9 cellular contexts compared by ENCODE assay signal in genomic region chr3:121995190-121996137, GRCh38. TPM values are rescaled to one million over a fixed set of nuclear protein-coding genes. Genes with fewer than 3 reads are reported as not detected.
A peak's percentile ranks its signal among the peaks of the same experiment; 100 is the strongest.
DNase-seq lines count a peak whose midpoint lies in the region; ATAC-seq and TF ChIP-seq lines count a peak whose summit lies in the region.
"Had no signal": no experiment of that assay in that cellular context is flagged by ENCODE, and none has a peak within 500 bp of the region (broad histone marks: within the 10 kb centered on the region; RNA-seq: fewer than 3 reads in every experiment).

No MANE protein-coding gene starts in this region.

- no peaks in the 10 kb centered on the region for H3K27me3 Mint-ChIP-seq in activated CD8-positive, alpha-beta memory T cell treated with anti-CD3 and anti-CD28 coated beads, Interleukin-2, amount 10 ng/mL, durations not matched to agents 7 days and 5 days

- no peaks in the 10 kb centered on the region for H3K9me3 Mint-ChIP-seq in activated CD8-positive, alpha-beta memory T cell treated with anti-CD3 and anti-CD28 coated beads, Interleukin-2, amount 10 ng/mL, durations not matched to agents 7 days and 5 days (ENCODE audit: low read depth)

- POLR2A ChIA-PET in HEK293 (lab: Yijun Ruan, JAX) = no interaction called here

- DNase-seq in activated CD8-positive, alpha-beta memory T cell treated with anti-CD3 and anti-CD28 coated beads, Interleukin-2, amount 10 ng/mL, durations not matched to agents 7 days and 5 days = peak; percentile 61
- no peak for DNase-seq in activated CD8-positive, alpha-beta memory T cell treated with anti-CD3 and anti-CD28 coated beads, Interleukin-2, amount 50 U/mL, for 48 hours
- DNase-seq in NCI-H2196 (lab: John Stamatoyannopoulos, UW; ENCODE audit: unreplicated experiment) (peak; percentile 52), head of caudate nucleus (peak in 41 of 42 donors; percentile 10 to 67 (median 35)), posterior vena cava (ENCODE audit: low spot score) (peak; percentile 87)
- DNase-seq in activated CD8-positive, alpha-beta memory T cell treated with anti-CD3 and anti-CD28 coated beads, Interleukin-2, amount 50 U/mL, for 4 hours = peak; percentile 18
- no peak for DNase-seq in stimulated activated naive CD4-positive, alpha-beta T cell treated with Interleukin-2 at 50 U/mL for 16 hours (lab: John Stamatoyannopoulos, UW)

- no peaks in the 10 kb centered on the region; the same call in 1 of the 2 replicates for H3K4me1 ChIP-seq in HEK293 (ENCODE audit: control insufficient read depth, insufficient read depth, low read length)

- no peaks in the 10 kb centered on the region for H3K9me3 ChIP-seq in HEK293 (ENCODE audit: control insufficient read depth, insufficient read depth, low read depth, low read length)

- TF ChIP-seq CTCF in HEK293 (tag by site-specific recombination; IDR thresholded peaks at IDR 0.05) = no peak

- no peak overlapping the region for H3K4me3 ChIP-seq in HEK293 (ENCODE audit: low read depth, low read length)

- H3K36me3 ChIP-seq in HEK293 (ENCODE audit: control insufficient read depth in 2 of 2, insufficient read depth in 1 of 2, low read length in 2 of 2) = no peaks in the 10 kb centered on the region

- intact Hi-C loops in head of caudate nucleus (cut with DNase I) = no loop called here
- intact Hi-C loops in posterior vena cava (cut with DNase I) = no loop called here

- peaks cover 48% of the 10 kb centered on the region for H3K4me1 Mint-ChIP-seq in activated CD8-positive, alpha-beta memory T cell treated with anti-CD3 and anti-CD28 coated beads, Interleukin-2, amount 10 ng/mL, durations not matched to agents 7 days and 5 days

- CTCF ChIA-PET in activated CD8-positive, alpha-beta memory T cell treated with anti-CD3 and anti-CD28 coated beads, Interleukin-2, amount 10 ng/mL, durations not matched to agents 7 days and 5 days (lab: Charles Lee) = interaction anchor here (0.9 to 2.1 kb wide), 11 partner anchors 9 to 449 kb away, joined by 3 to 10 read pairs (median 6); no protein-coding TSS in a partner anchor
- CTCF ChIA-PET in HEK293 (lab: Yijun Ruan, JAX) = interaction anchor here (0.5 to 2.0 kb wide), 22 partner anchors 9 to 588 kb away, joined by 3 to 9 read pairs (median 5); partner anchors contain the start of genes CD86 and POLQ

- ATAC-seq in activated CD8-positive, alpha-beta memory T cell treated with anti-CD3 and anti-CD28 coated beads, Interleukin-2, amount 10 ng/mL, durations not matched to agents 7 days and 5 days = peak; percentile 57

- H3K27ac Mint-ChIP-seq in activated CD8-positive, alpha-beta memory T cell treated with anti-CD3 and anti-CD28 coated beads, Interleukin-2, amount 10 ng/mL, durations not matched to agents 7 days and 5 days = peak overlapping the region; percentile 13

- no peak overlapping the region for H3K4me3 Mint-ChIP-seq in activated CD8-positive, alpha-beta memory T cell treated with anti-CD3 and anti-CD28 coated beads, Interleukin-2, amount 10 ng/mL, durations not matched to agents 7 days and 5 days

- peaks cover 32% of the 10 kb centered on the region for H3K36me3 Mint-ChIP-seq in activated CD8-positive, alpha-beta memory T cell treated with anti-CD3 and anti-CD28 coated beads, Interleukin-2, amount 10 ng/mL, durations not matched to agents 7 days and 5 days

- no peak overlapping the region for H3K27ac ChIP-seq in HEK293 (ENCODE audit: extremely low read depth, low read depth, low read length)

TF ChIP-seq in HEK293, 187 proteins besides CTCF, POLR2A, EP300 and RAD21:
- no peak for TF ChIP-seq MYNN (tag by site-specific recombination; IDR thresholded peaks at IDR 0.05; ENCODE audit: borderline replicate concordance)
- TF ChIP-seq ZNF394 (tag by site-specific recombination; IDR thresholded peaks at IDR 0.05; ENCODE audit: borderline replicate concordance) = peak; percentile 50; the same call in 1 of the 2 replicates
- TF ChIP-seq, protein P1, sequence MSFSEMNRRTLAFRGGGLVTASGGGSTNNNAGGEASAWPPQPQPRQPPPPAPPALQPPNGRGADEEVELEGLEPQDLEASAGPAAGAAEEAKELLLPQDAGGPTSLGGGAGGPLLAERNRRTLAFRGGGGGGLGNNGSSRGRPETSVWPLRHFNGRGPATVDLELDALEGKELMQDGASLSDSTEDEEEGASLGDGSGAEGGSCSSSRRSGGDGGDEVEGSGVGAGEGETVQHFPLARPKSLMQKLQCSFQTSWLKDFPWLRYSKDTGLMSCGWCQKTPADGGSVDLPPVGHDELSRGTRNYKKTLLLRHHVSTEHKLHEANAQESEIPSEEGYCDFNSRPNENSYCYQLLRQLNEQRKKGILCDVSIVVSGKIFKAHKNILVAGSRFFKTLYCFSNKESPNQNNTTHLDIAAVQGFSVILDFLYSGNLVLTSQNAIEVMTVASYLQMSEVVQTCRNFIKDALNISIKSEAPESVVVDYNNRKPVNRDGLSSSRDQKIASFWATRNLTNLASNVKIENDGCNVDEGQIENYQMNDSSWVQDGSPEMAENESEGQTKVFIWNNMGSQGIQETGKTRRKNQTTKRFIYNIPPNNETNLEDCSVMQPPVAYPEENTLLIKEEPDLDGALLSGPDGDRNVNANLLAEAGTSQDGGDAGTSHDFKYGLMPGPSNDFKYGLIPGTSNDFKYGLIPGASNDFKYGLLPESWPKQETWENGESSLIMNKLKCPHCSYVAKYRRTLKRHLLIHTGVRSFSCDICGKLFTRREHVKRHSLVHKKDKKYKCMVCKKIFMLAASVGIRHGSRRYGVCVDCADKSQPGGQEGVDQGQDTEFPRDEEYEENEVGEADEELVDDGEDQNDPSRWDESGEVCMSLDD (tag by site-specific recombination; IDR thresholded peaks at IDR 0.05) = no peak
- TF ChIP-seq ZBTB8A (tag by site-specific recombination; IDR thresholded peaks at IDR 0.05) = no peak

RNA-seq across cellular contexts. Expression of gene ILDR1, which starts 26.6 kb away (rescaled TPM):
- 1 to 10 TPM; 3.8 to 4.5 TPM for total RNA-seq in activated CD8-positive, alpha-beta memory T cell treated with anti-CD3 and anti-CD28 coated beads, Interleukin-2, amount 10 ng/mL, durations not matched to agents 7 days and 5 days
- total RNA-seq in posterior vena cava = under 1 TPM in 1 of 2 donors, not detected in 1; 0.10 TPM
- total RNA-seq: pulmonary artery endothelial cell had no signal

RNA-seq across cellular contexts. Expression of gene CD86, which starts 59.7 kb away (rescaled TPM):
- total RNA-seq in activated CD8-positive, alpha-beta memory T cell treated with anti-CD3 and anti-CD28 coated beads, Interleukin-2, amount 10 ng/mL, durations not matched to agents 7 days and 5 days = 10 to 100 TPM; 23.4 to 25.3 TPM
- 1 to 10 TPM; 5.0 to 9.7 TPM for total RNA-seq in posterior vena cava
- total RNA-seq: pulmonary artery endothelial cell had no signal

Comparison
In these comparisons a context has a peak if more than half of its experiments do, and no peak if none do; other contexts are left out.
1. DNase-seq: peak in activated CD8-positive, alpha-beta memory T cell treated with anti-CD3 and anti-CD28 coated beads, Interleukin-2, amount 10 ng/mL, durations not matched to agents 7 days and 5 days (single experiment), NCI-H2196 (single experiment), activated CD8-positive, alpha-beta memory T cell treated with anti-CD3 and anti-CD28 coated beads, Interleukin-2, amount 50 U/mL, for 4 hours (single experiment), head of caudate nucleus (41 of 42) and posterior vena cava (single experiment); none in activated CD8-positive, alpha-beta memory T cell treated with anti-CD3 and anti-CD28 coated beads, Interleukin-2, amount 50 U/mL, for 48 hours (single experiment) and stimulated activated naive CD4-positive, alpha-beta T cell treated with Interleukin-2 at 50 U/mL for 16 hours (single experiment).
2. RNA of gene ILDR1, which starts 26.6 kb away (total RNA-seq): 3.8 to 4.5 TPM in activated CD8-positive, alpha-beta memory T cell treated with anti-CD3 and anti-CD28 coated beads, Interleukin-2, amount 10 ng/mL, durations not matched to agents 7 days and 5 days; 0.10 TPM in posterior vena cava; every median in the first group is over 4 times any median in the second.